9 cellular contexts compared by ENCODE assay signal in genomic region chr22:40857309-40857851, GRCh38. TPM values are rescaled to one million over a fixed set of nuclear protein-coding genes. Genes with fewer than 3 reads are reported as not detected.
DNase-seq lines count a peak whose midpoint lies in the region; ATAC-seq and TF ChIP-seq lines count a peak whose summit lies in the region.
"Had no signal": no experiment of that assay in that cellular context is flagged by ENCODE, and none has a peak within 500 bp of the region (broad histone marks: within the 10 kb centered on the region; RNA-seq: fewer than 3 reads in every experiment).

No MANE protein-coding gene starts in this region.

- no peaks in the 10 kb centered on the region for H3K27me3 Mint-ChIP-seq in progenitor cell of endocrine pancreas

- H3K4me1 ChIP-seq in SJCRH30 (peaks cover 6% of the 10 kb centered on the region; the same call in 1 of the 2 replicates), esophagus squamous epithelium (peaks cover 14 to 52% (median 37%) of the 10 kb centered on the region in 3 donors)

- DNase-seq in GM12864 (ENCODE audit: low read depth) (no peak), SJCRH30 (no peak), esophagus squamous epithelium (lab: John Stamatoyannopoulos, UW) (no peak), progenitor cell of endocrine pancreas (ENCODE audit: low spot score, unreplicated experiment) (no peak), NCI-H774 (lab: John Stamatoyannopoulos, UW) (no peak), hypothalamus (lab: John Stamatoyannopoulos, UW) (no peak), COLO829 (ENCODE audit: low spot score) (no peak)

- H3K9me3 ChIP-seq in SJCRH30 (replicated peaks) = no peaks in the 10 kb centered on the region
- no peaks in the 10 kb centered on the region for H3K9me3 ChIP-seq in esophagus squamous epithelium

- TF ChIP-seq POLR2A in esophagus squamous epithelium (IDR thresholded peaks at IDR 0.05) = no peak

- no peak for ATAC-seq in HG03139 (IDR thresholded peaks at IDR 0.05; ENCODE audit: unreplicated experiment)

- H3K36me3 ChIP-seq in SJCRH30 = peaks cover 5% of the 10 kb centered on the region
- peaks cover 0 to 22% (median 0%) of the 10 kb centered on the region in 3 donors for H3K36me3 ChIP-seq in esophagus squamous epithelium

- peak overlapping the region; percentile 95 for H3K4me3 Mint-ChIP-seq in progenitor cell of endocrine pancreas (ENCODE audit: low read depth)

- peak overlapping the region; percentile 100 for H3K27ac Mint-ChIP-seq in progenitor cell of endocrine pancreas

- no peaks in the 10 kb centered on the region for H3K9me3 Mint-ChIP-seq in progenitor cell of endocrine pancreas (ENCODE audit: low read depth)

- H3K27ac ChIP-seq in SJCRH30 (peak overlapping the region; percentile 99), esophagus squamous epithelium (peak overlapping the region; percentile 93 to 99 (median 96))

- H3K36me3 Mint-ChIP-seq in progenitor cell of endocrine pancreas (ENCODE audit: insufficient read depth) = peaks cover 6% of the 10 kb centered on the region

- TF ChIP-seq CTCF in GM12864 (IDR thresholded peaks at IDR 0.05; ENCODE audit: low read depth, low read length, missing control alignments) (no peak), esophagus squamous epithelium (IDR thresholded peaks at IDR 0.05) (no peak), progenitor cell of endocrine pancreas (IDR thresholded peaks at IDR 0.05; ENCODE audit: unreplicated experiment) (no peak)

- intact Hi-C loops in esophagus squamous epithelium (cut with DNase I) = no loop called here

- H3K27me3 ChIP-seq in SJCRH30 = no peaks in the 10 kb centered on the region
- H3K27me3 ChIP-seq in esophagus squamous epithelium = no peaks in the 10 kb centered on the region

- H3K4me3 ChIP-seq in GM12864 (ENCODE audit: low read depth, low read length) (peak overlapping the region; percentile 73), SJCRH30 (peak overlapping the region; percentile 81), esophagus squamous epithelium (peak overlapping the region; percentile 72 to 91 (median 85))

- WGBS in esophagus squamous epithelium, 2 donors = 4 to 8% methylated on average over 12 to 15 of the region's 18 CpGs

- peaks cover 36% of the 10 kb centered on the region for H3K4me1 Mint-ChIP-seq in progenitor cell of endocrine pancreas (ENCODE audit: low read depth)

RNA-seq across cellular contexts. Expression of gene XPNPEP3, which starts 0.4 kb away (rescaled TPM):
- total RNA-seq in SJCRH30 (2014; rRNA removed; shearing (Covaris generic)) = 17.3 and 18.2 TPM in 2 replicates
- total RNA-seq in esophagus squamous epithelium = 10 to 100 TPM in 1 of 4 donors, 1 to 10 TPM in 3; 6.9 to 16.1 (median 9.0) TPM
- 23.1 and 23.3 TPM in 2 replicates for total RNA-seq in progenitor cell of endocrine pancreas

RNA-seq across cellular contexts. Expression of gene ST13, which starts 0.9 kb away (rescaled TPM):
- total RNA-seq in SJCRH30 (2014; rRNA removed; shearing (Covaris generic)) = 245 and 285 TPM in 2 replicates
- total RNA-seq in esophagus squamous epithelium = 100 to 1,000 TPM in 2 of 4 donors, 10 to 100 TPM in 2; 56.2 to 189 (median 104) TPM
- total RNA-seq in progenitor cell of endocrine pancreas = 372 and 374 TPM in 2 replicates

RNA-seq across cellular contexts. Expression of gene DNAJB7, which starts 4.5 kb away (rescaled TPM):
- total RNA-seq in SJCRH30 (2014; rRNA removed; shearing (Covaris generic)) = not detected in 2 replicates
- total RNA-seq in esophagus squamous epithelium = not detected
- not detected in 2 replicates for total RNA-seq in progenitor cell of endocrine pancreas
- total RNA-seq: RPMI7951 had no signal

RNA-seq across cellular contexts. Expression of gene SLC25A17, which starts 38.2 kb away (rescaled TPM):
- total RNA-seq in SJCRH30 (2014; rRNA removed; shearing (Covaris generic)) = 37.0 and 37.9 TPM in 2 replicates
- total RNA-seq in esophagus squamous epithelium (10 to 100 TPM; 11.0 to 19.0 (median 15.5) TPM), progenitor cell of endocrine pancreas (16.7 and 18.4 TPM in 2 replicates)
